ENCODE assay signal across 23 cellular contexts in the genomic region with DNA sequence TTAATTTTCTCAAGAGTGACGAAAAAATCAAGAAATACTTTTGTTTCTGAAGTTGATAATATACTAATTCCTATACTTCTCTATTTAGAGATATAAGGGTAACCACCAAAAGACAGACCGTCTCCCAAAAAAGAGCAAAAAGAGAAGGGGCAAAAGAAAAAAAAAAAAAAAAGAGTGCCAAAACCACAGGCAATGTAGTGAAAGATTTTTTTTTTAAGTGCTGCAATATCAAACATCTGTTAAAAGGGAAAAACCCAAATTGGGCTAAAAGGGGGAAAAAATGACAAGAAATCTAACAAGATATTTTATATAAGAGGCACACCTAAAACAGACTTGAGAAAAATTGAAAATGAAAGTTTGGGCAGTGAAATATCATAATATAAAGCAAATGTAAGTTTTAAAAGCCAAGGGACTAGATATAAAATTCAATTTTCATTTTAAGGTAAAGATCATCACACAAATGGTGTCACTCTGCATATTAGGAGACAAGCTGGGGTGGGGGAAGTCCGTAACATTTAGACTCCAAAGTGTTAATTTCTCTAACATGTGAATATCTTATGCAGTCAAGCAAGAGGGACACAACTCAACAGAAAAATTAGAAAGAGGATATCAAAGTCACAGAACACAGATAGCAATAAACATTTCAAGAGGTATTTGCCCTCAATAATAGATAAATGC. TPM values are rescaled to one million over a fixed set of nuclear protein-coding genes. Genes with fewer than 3 reads are reported as not detected.
"Had no signal": no experiment of that assay in that cellular context is flagged by ENCODE, and none has a peak within 500 bp of the region (broad histone marks: within the 10 kb centered on the region; RNA-seq: fewer than 3 reads in every experiment).

No MANE protein-coding gene starts in this region.

- H2AFZ ChIP-seq: hepatocyte had no signal

- H3K27ac ChIP-seq: breast epithelium, dorsolateral prefrontal cortex, hepatocyte, left ventricle myocardium inferior, transverse colon had no signal

- H3K9me3 ChIP-seq: breast epithelium, left ventricle myocardium inferior, prostate gland, transverse colon had no signal

- H3K4me2 ChIP-seq: hepatocyte had no signal

- H3K36me3 Mint-ChIP-seq: activated CD4-positive, alpha-beta memory T cell treated with anti-CD3 and anti-CD28 coated beads for 36 hours; naive thymus-derived CD8-positive, alpha-beta T cell had no signal

- H3K4me1 Mint-ChIP-seq: T-helper 17 cell had no signal

- H3K4me3 Mint-ChIP-seq: activated CD4-positive, alpha-beta memory T cell treated with anti-CD3 and anti-CD28 coated beads for 36 hours; activated CD8-positive, alpha-beta memory T cell treated with anti-CD3 and anti-CD28 coated beads, Interleukin-2, amount 10 ng/mL, durations not matched to agents 7 days and 5 days; activated naive CD4-positive, alpha-beta T cell treated with anti-CD3 and anti-CD28 coated beads for 36 hours; central memory CD8-positive, alpha-beta T cell; naive thymus-derived CD8-positive, alpha-beta T cell; T-helper 17 cell had no signal

- H3K36me3 ChIP-seq: breast epithelium, left ventricle myocardium inferior, prostate gland, transverse colon had no signal

- FAIRE-seq: colon, endothelial cell of umbilical vein, urothelium cell line had no signal

- H3K4me3 ChIP-seq: breast epithelium, dorsolateral prefrontal cortex, hepatocyte, left ventricle myocardium inferior, prostate gland, transverse colon had no signal

- H3K9me3 Mint-ChIP-seq: activated CD4-positive, alpha-beta memory T cell treated with anti-CD3 and anti-CD28 coated beads for 36 hours; activated naive CD4-positive, alpha-beta T cell treated with anti-CD3 and anti-CD28 coated beads for 36 hours; central memory CD8-positive, alpha-beta T cell; effector memory CD8-positive, alpha-beta T cell; naive thymus-derived CD8-positive, alpha-beta T cell had no signal

- H3K79me2 ChIP-seq: hepatocyte had no signal

- H3K27me3 ChIP-seq: breast epithelium, dorsolateral prefrontal cortex, hepatocyte, transverse colon had no signal

- ATAC-seq: activated CD8-positive, alpha-beta memory T cell treated with anti-CD3 and anti-CD28 coated beads, Interleukin-2, amount 10 ng/mL, durations not matched to agents 7 days and 5 days; effector memory CD8-positive, alpha-beta T cell; esophagus mucosa; naive thymus-derived CD8-positive, alpha-beta T cell; T-helper 17 cell had no signal

- H3K27ac Mint-ChIP-seq: activated CD4-positive, alpha-beta memory T cell treated with anti-CD3 and anti-CD28 coated beads for 36 hours; activated CD8-positive, alpha-beta memory T cell treated with anti-CD3 and anti-CD28 coated beads, Interleukin-2, amount 10 ng/mL, durations not matched to agents 7 days and 5 days; activated naive CD4-positive, alpha-beta T cell treated with anti-CD3 and anti-CD28 coated beads for 36 hours; effector memory CD8-positive, alpha-beta T cell; T-helper 17 cell had no signal

- H3K4me1 ChIP-seq: breast epithelium, left ventricle myocardium inferior, transverse colon had no signal

- DNase-seq: activated CD4-positive, alpha-beta memory T cell treated with anti-CD3 and anti-CD28 coated beads for 36 hours; activated CD4-positive, alpha-beta T cell treated with anti-CD3 and anti-CD28 coated beads for 4 hours; activated CD4-positive, CD25-positive, alpha-beta regulatory T cell; activated CD8-positive, alpha-beta memory T cell treated with anti-CD3 and anti-CD28 coated beads, Interleukin-2, amount 10 ng/mL, durations not matched to agents 7 days and 5 days; activated naive CD4-positive, alpha-beta T cell treated with anti-CD3 and anti-CD28 coated beads for 36 hours; amniotic stem cell; dorsolateral prefrontal cortex; effector memory CD8-positive, alpha-beta T cell; foreskin melanocyte; left ventricle myocardium inferior; naive thymus-derived CD8-positive, alpha-beta T cell; stimulated activated CD4-positive, alpha-beta T cell treated with anti-CD3 and anti-CD28 coated beads, Interleukin-4, amount 100 ng/mL, for 1 hour; T-helper 17 cell; transverse colon had no signal

RNA-seq across cellular contexts. Expression of a gene that starts 9.2 kb away (rescaled TPM):
- total RNA-seq: endothelial cell of umbilical vein, lung microvascular endothelial cell, transverse colon had no signal
